8 cellular contexts compared by ENCODE assay signal in genomic region chr1:150162862-150163706, GRCh38. TPM values are rescaled to one million over a fixed set of nuclear protein-coding genes. Genes with fewer than 3 reads are reported as not detected.
DNase-seq lines count a peak whose midpoint lies in the region; ATAC-seq and TF ChIP-seq lines count a peak whose summit lies in the region.

No MANE protein-coding gene starts in this region.

- H2AFZ ChIP-seq in OCI-LY7 (ENCODE audit: low read length), result peak overlapping the region; percentile 78; the same call in 1 of the 2 replicates

- no peak for TF ChIP-seq CTCF in OCI-LY7 (conservative IDR thresholded peaks at IDR 0.05; ENCODE audit: low read length)

- peak overlapping the region; percentile 99 for H3K27ac ChIP-seq in OCI-LY7 (ENCODE audit: low read depth, low read length, poor library complexity, severe bottlenecking)

- peaks cover 8% of the 10 kb centered on the region; the same call in 1 of the 2 replicates for H3K79me2 ChIP-seq in OCI-LY7 (ENCODE audit: insufficient read depth, low read depth, low read length)

- no peaks in the 10 kb centered on the region for H3K9me2 ChIP-seq in OCI-LY7 (ENCODE audit: insufficient read depth, low read length)

- BruUV-seq in OCI-LY7 (replicated peaks; lab: Mats Ljungman, UMichigan), result no TSS peak

- no peaks in the 10 kb centered on the region for H4K20me1 ChIP-seq in OCI-LY7 (ENCODE audit: insufficient read depth, low read length)

- intact Hi-C loops in OCI-LY7 (cut with micrococcal nuclease; ENCODE audit: unreplicated experiment), result loop anchor here (10.0 kb wide), 1 partner anchor 278 kb away; a partner anchor contains a TSS

- CTCF ChIA-PET in OCI-LY7 (lab: Charles Lee; ENCODE audit: unreplicated experiment), result interaction anchor here (0.5 to 1.7 kb wide), 3 partner anchors 18 to 90 kb away, joined by 3 to 6 read pairs (median 3); no protein-coding TSS in a partner anchor

- POLR2A ChIA-PET in OCI-LY7 (lab: Charles Lee), result interaction anchor here (0.7 to 5.0 kb wide), 7 partner anchors 13 to 276 kb away, joined by 3 to 38 read pairs (median 3); partner anchors contain the start of gene PLEKHO1

- peak overlapping the region; percentile 94 for H3K4me2 ChIP-seq in OCI-LY7 (ENCODE audit: low read length)

- H3K36me3 ChIP-seq in OCI-LY7 (ENCODE audit: insufficient read depth, low read length), result peaks cover 25% of the 10 kb centered on the region

- H3K4me1 ChIP-seq in OCI-LY7 (ENCODE audit: insufficient read depth, low read length, poor library complexity, severe bottlenecking), result peaks cover 81% of the 10 kb centered on the region

- peak overlapping the region; percentile 44 for H3K4me3 ChIP-seq in OCI-LY7 (ENCODE audit: low read depth, low read length, poor library complexity, severe bottlenecking)
- peak overlapping the region; percentile 23 for H3K4me3 ChIP-seq in skeletal muscle cell (ENCODE audit: low read depth, low read length)

- H3K9me3 ChIP-seq in OCI-LY7 (ENCODE audit: low read length), result no peaks in the 10 kb centered on the region

- ATAC-seq in GM18511 (IDR thresholded peaks at IDR 0.05; ENCODE audit: unreplicated experiment) (peak; percentile 42), GM19035 (IDR thresholded peaks at IDR 0.05; ENCODE audit: unreplicated experiment) (no peak)

- DNase-seq in AG20443 (ENCODE audit: low spot score) (peak; percentile 96), HK-2 (ENCODE audit: unreplicated experiment) (peak; percentile 85), OCI-LY7 (ENCODE audit: low spot score) (peak; percentile 49), cerebellum (ENCODE audit: low spot score) (peak; percentile 92), iris pigment epithelial cell (ENCODE audit: low read depth) (peak; percentile 100), skeletal muscle cell (ENCODE audit: low read depth) (peak; percentile 99)

RNA-seq across cellular contexts. Expression of gene PLEKHO1, which starts 13.4 kb away (rescaled TPM):
- total RNA-seq in OCI-LY7 (2014; rRNA removed; shearing (Covaris generic)), result 122 and 127 TPM in 2 replicates
- total RNA-seq in OCI-LY7 (2022), result 75.5 and 82.4 TPM in 2 replicates
- total RNA-seq in cerebellum, result 40.6 TPM

Comparison
In these comparisons a context has a peak if more than half of its experiments do, and no peak if none do; other contexts are left out.
1. DNase-seq: peak in every context shown above with its lines; median percentile 100 in iris pigment epithelial cell; 99 in skeletal muscle cell; 96 in AG20443; 92 in cerebellum; 85 in HK-2; 49 in OCI-LY7.